In genomic region chr16:30396627-30397026, GRCh38 we compare ENCODE assay signal across 8 cellular contexts. TPM values are rescaled to one million over a fixed set of nuclear protein-coding genes. Genes with fewer than 3 reads are reported as not detected.
DNase-seq lines count a peak whose midpoint lies in the region; ATAC-seq and TF ChIP-seq lines count a peak whose summit lies in the region.
"Not testable (repeated sequence)": the region's sequence is repeated elsewhere in the genome, so short reads cannot be mapped to it uniquely, and the experiment has no call there.
"Had no signal": no experiment of that assay in that cellular context is flagged by ENCODE, and none has a peak within 500 bp of the region (broad histone marks: within the 10 kb centered on the region; RNA-seq: fewer than 3 reads in every experiment).

No MANE protein-coding gene starts in this region.

- not testable (repeated sequence) for H3K9me2 ChIP-seq in MM.1S (replicated peaks; ENCODE audit: insufficient read depth, low read length)

- H3K27ac Mint-ChIP-seq in CD4-positive, alpha-beta T cell: peak overlapping the region; percentile 34
- H3K27ac Mint-ChIP-seq in activated CD4-positive, alpha-beta memory T cell treated with anti-CD3 and anti-CD28 coated beads, Interleukin-2, amount 10 ng/mL, durations not matched to agents 7 days and 5 days: not testable (repeated sequence)
- H3K27ac Mint-ChIP-seq in memory B cell: peak overlapping the region; percentile 58
- H3K27ac Mint-ChIP-seq in stimulated activated effector memory CD8-positive, alpha-beta T cell treated with anti-CD3 and anti-CD28 coated beads, Interleukin-12 subunit alpha, Interleukin-12 subunit beta, amount 100 ng/mL, for 72 hours: peak overlapping the region; percentile 78

- H3K9ac ChIP-seq in MM.1S (ENCODE audit: low read length): not testable (repeated sequence)

- H3K9me3 Mint-ChIP-seq in CD4-positive, alpha-beta T cell; activated CD4-positive, alpha-beta memory T cell treated with anti-CD3 and anti-CD28 coated beads, Interleukin-2, amount 10 ng/mL, durations not matched to agents 7 days and 5 days; memory B cell; stimulated activated effector memory CD8-positive, alpha-beta T cell treated with anti-CD3 and anti-CD28 coated beads, Interleukin-12 subunit alpha, Interleukin-12 subunit beta, amount 100 ng/mL, for 72 hours: not testable (repeated sequence)

- not testable (repeated sequence) for H3K36me3 ChIP-seq in MM.1S (replicated peaks; ENCODE audit: insufficient read depth, low read length)

- CTCF ChIA-PET in CD4-positive, alpha-beta T cell (lab: Charles Lee): interaction anchor here (0.8 to 2.6 kb wide), 2 partner anchors 13 to 14 kb away, joined by 3 to 18 read pairs; partner anchors contain the start of gene SEPTIN1
- CTCF ChIA-PET in activated CD4-positive, alpha-beta memory T cell treated with anti-CD3 and anti-CD28 coated beads, Interleukin-2, amount 10 ng/mL, durations not matched to agents 7 days and 5 days (lab: Charles Lee): interaction anchor here (0.7 to 2.6 kb wide), 7 partner anchors 13 to 198 kb away, joined by 3 to 17 read pairs (median 6); partner anchors contain the start of gene SEPTIN1

- H3K9me3 ChIP-seq in CD4-positive, alpha-beta T cell (ENCODE audit: control insufficient read depth, low read length); MM.1S (replicated peaks; ENCODE audit: insufficient read depth, low read length): not testable (repeated sequence)

- H3K4me2 ChIP-seq in MM.1S (ENCODE audit: low read depth, low read length): peak overlapping the region; percentile 87

- peaks cover 51% of the 10 kb centered on the region for H3K4me1 Mint-ChIP-seq in CD4-positive, alpha-beta T cell (ENCODE audit: low read depth)
- peaks cover 45% of the 10 kb centered on the region for H3K4me1 Mint-ChIP-seq in activated CD4-positive, alpha-beta memory T cell treated with anti-CD3 and anti-CD28 coated beads, Interleukin-2, amount 10 ng/mL, durations not matched to agents 7 days and 5 days
- H3K4me1 Mint-ChIP-seq in memory B cell: peaks cover 18% of the 10 kb centered on the region
- H3K4me1 Mint-ChIP-seq in stimulated activated effector memory CD8-positive, alpha-beta T cell treated with anti-CD3 and anti-CD28 coated beads, Interleukin-12 subunit alpha, Interleukin-12 subunit beta, amount 100 ng/mL, for 72 hours: peaks cover 56% of the 10 kb centered on the region

- H3K79me2 ChIP-seq in MM.1S (ENCODE audit: low read length): peaks cover 25% of the 10 kb centered on the region

- not testable (repeated sequence) for DNase-seq in CD4-positive, alpha-beta T cell; MM.1S; activated CD4-positive, alpha-beta memory T cell treated with anti-CD3 and anti-CD28 coated beads, Interleukin-2, amount 10 ng/mL, durations not matched to agents 7 days and 5 days; dorsolateral prefrontal cortex; memory B cell (ENCODE audit: low spot score in 2 of 2); stimulated activated effector memory CD8-positive, alpha-beta T cell treated with anti-CD3 and anti-CD28 coated beads, Interleukin-12 subunit alpha, Interleukin-12 subunit beta, amount 100 ng/mL, for 72 hours (ENCODE audit: low spot score in 2 of 2)

- peak overlapping the region; percentile 97 for H3K4me3 ChIP-seq in MM.1S (ENCODE audit: low read length)
- peak overlapping the region in 53 of 59 donors; percentile 64 to 97 (median 88) for H3K4me3 ChIP-seq in dorsolateral prefrontal cortex

- H3K27ac ChIP-seq in CD4-positive, alpha-beta T cell (ENCODE audit: low read depth, low read length); MM.1S (ENCODE audit: low read length): not testable (repeated sequence)
- H3K27ac ChIP-seq in dorsolateral prefrontal cortex: peak overlapping the region in 22 of 59 donors; percentile 9 to 94 (median 84)

- not testable (repeated sequence) for ATAC-seq in CD4-positive, alpha-beta T cell (ENCODE audit: poor library complexity); memory B cell (ENCODE audit: low read depth); stimulated activated effector memory CD8-positive, alpha-beta T cell treated with anti-CD3 and anti-CD28 coated beads, Interleukin-12 subunit alpha, Interleukin-12 subunit beta, amount 100 ng/mL, for 72 hours

- not testable (repeated sequence) for TF ChIP-seq CTCF in CD4-positive, alpha-beta T cell (IDR thresholded peaks at IDR 0.05); MM.1S (IDR thresholded peaks at IDR 0.05; ENCODE audit: low read length); dorsolateral prefrontal cortex (IDR thresholded peaks at IDR 0.05 in 54 of 56, conservative IDR thresholded peaks at IDR 0.05 in 2 of 56; ENCODE audit: low read depth in 1 of 56, partially characterized antibody in 56 of 56)

- H3K27me3 Mint-ChIP-seq in CD4-positive, alpha-beta T cell; activated CD4-positive, alpha-beta memory T cell treated with anti-CD3 and anti-CD28 coated beads, Interleukin-2, amount 10 ng/mL, durations not matched to agents 7 days and 5 days; memory B cell: not testable (repeated sequence)

- intact Hi-C loops in CD4-positive, alpha-beta T cell (cut with DNase I, micrococcal nuclease): not testable (repeated sequence)
- intact Hi-C loops in dorsolateral prefrontal cortex (cut with DNase I): loop anchor here in 1 of 2 donors (5.0 to 10.0 kb wide), 2 partner anchors 302 to 329 kb away; partner anchors contain the start of genes ALDOA, TBX6 and YPEL3

- H3K4me3 Mint-ChIP-seq in CD4-positive, alpha-beta T cell: peak overlapping the region; percentile 36
- H3K4me3 Mint-ChIP-seq in activated CD4-positive, alpha-beta memory T cell treated with anti-CD3 and anti-CD28 coated beads, Interleukin-2, amount 10 ng/mL, durations not matched to agents 7 days and 5 days: peak overlapping the region; percentile 83
- peak overlapping the region; percentile 43 for H3K4me3 Mint-ChIP-seq in memory B cell
- peak overlapping the region; percentile 83 for H3K4me3 Mint-ChIP-seq in stimulated activated effector memory CD8-positive, alpha-beta T cell treated with anti-CD3 and anti-CD28 coated beads, Interleukin-12 subunit alpha, Interleukin-12 subunit beta, amount 100 ng/mL, for 72 hours

- H2AFZ ChIP-seq in MM.1S (ENCODE audit: low read length): not testable (repeated sequence)

- H3F3A ChIP-seq in MM.1S (ENCODE audit: insufficient read depth, low read length): peaks cover 29% of the 10 kb centered on the region

- H4K20me1 ChIP-seq in MM.1S (ENCODE audit: insufficient read depth, low read length): not testable (repeated sequence)

- not testable (repeated sequence) for H3K27me3 ChIP-seq in CD4-positive, alpha-beta T cell (ENCODE audit: control insufficient read depth, insufficient read depth, low read length); MM.1S (replicated peaks; ENCODE audit: insufficient read depth, low read length); dorsolateral prefrontal cortex

- peaks cover 13% of the 10 kb centered on the region for H3K36me3 Mint-ChIP-seq in CD4-positive, alpha-beta T cell (ENCODE audit: low read depth)
- peaks cover 20% of the 10 kb centered on the region for H3K36me3 Mint-ChIP-seq in activated CD4-positive, alpha-beta memory T cell treated with anti-CD3 and anti-CD28 coated beads, Interleukin-2, amount 10 ng/mL, durations not matched to agents 7 days and 5 days (ENCODE audit: low read depth)
- H3K36me3 Mint-ChIP-seq in memory B cell: not testable (repeated sequence)
- H3K36me3 Mint-ChIP-seq in stimulated activated effector memory CD8-positive, alpha-beta T cell treated with anti-CD3 and anti-CD28 coated beads, Interleukin-12 subunit alpha, Interleukin-12 subunit beta, amount 100 ng/mL, for 72 hours: peaks cover 35% of the 10 kb centered on the region

- POLR2A ChIA-PET in CD4-positive, alpha-beta T cell (lab: Charles Lee): interaction anchor here (0.9 to 9.0 kb wide), 6 partner anchors 10 to 74 kb away, joined by 3 to 147 read pairs (median 12); partner anchors contain the start of genes SEPTIN1 and ZNF771
- POLR2A ChIA-PET in activated CD4-positive, alpha-beta memory T cell treated with anti-CD3 and anti-CD28 coated beads, Interleukin-2, amount 10 ng/mL, durations not matched to agents 7 days and 5 days (lab: Charles Lee): interaction anchor here (1.1 to 5.6 kb wide), 8 partner anchors 8 to 137 kb away, joined by 3 to 64 read pairs (median 8); partner anchors contain the start of genes SEPTIN1 and ZNF771

- not testable (repeated sequence) for H3K4me1 ChIP-seq in MM.1S (ENCODE audit: low read length)

RNA-seq across cellular contexts. Expression of gene ZNF48, which starts 1.4 kb away (rescaled TPM):
- 1 to 10 TPM; 3.4 to 3.5 TPM for total RNA-seq in CD4-positive, alpha-beta T cell
- total RNA-seq in activated CD4-positive, alpha-beta memory T cell treated with anti-CD3 and anti-CD28 coated beads, Interleukin-2, amount 10 ng/mL, durations not matched to agents 7 days and 5 days: 10 to 100 TPM; 14.2 to 14.5 TPM
- total RNA-seq in dorsolateral prefrontal cortex: 10 to 100 TPM; 10.1 to 24.9 (median 16.6) TPM

RNA-seq across cellular contexts. Expression of gene ZNF771, which starts 10.8 kb away (rescaled TPM):
- 1 to 10 TPM in 1 of 2 experiments, under 1 TPM in 1; 0.80 to 1.2 TPM for total RNA-seq in CD4-positive, alpha-beta T cell
- total RNA-seq in activated CD4-positive, alpha-beta memory T cell treated with anti-CD3 and anti-CD28 coated beads, Interleukin-2, amount 10 ng/mL, durations not matched to agents 7 days and 5 days: 1 to 10 TPM; 4.2 to 4.5 TPM
- total RNA-seq in dorsolateral prefrontal cortex: 10 to 100 TPM; 15.2 to 48.7 (median 27.1) TPM

RNA-seq across cellular contexts. Expression of gene SEPTIN1, which starts 14.3 kb away (rescaled TPM):
- 100 to 1,000 TPM; 161 to 163 TPM for total RNA-seq in CD4-positive, alpha-beta T cell
- 100 to 1,000 TPM; 343 to 354 TPM for total RNA-seq in activated CD4-positive, alpha-beta memory T cell treated with anti-CD3 and anti-CD28 coated beads, Interleukin-2, amount 10 ng/mL, durations not matched to agents 7 days and 5 days
- 1 to 10 TPM; 1.6 to 8.3 (median 4.0) TPM for total RNA-seq in dorsolateral prefrontal cortex
- total RNA-seq: Daoy had no signal

RNA-seq across cellular contexts. Expression of gene MYL11, which starts 22.0 kb away (rescaled TPM):
- total RNA-seq in CD4-positive, alpha-beta T cell: 1 to 10 TPM in 1 of 2 experiments, under 1 TPM in 1; 0.95 to 2.4 TPM
- total RNA-seq in activated CD4-positive, alpha-beta memory T cell treated with anti-CD3 and anti-CD28 coated beads, Interleukin-2, amount 10 ng/mL, durations not matched to agents 7 days and 5 days: 1 to 10 TPM in 1 of 2 experiments, not detected in 1; 1.2 TPM
- 1 to 10 TPM in 12 of 120 experiments, under 1 TPM in 1, not detected in 107; 0.95 to 3.8 (median 2.0) TPM for total RNA-seq in dorsolateral prefrontal cortex
- total RNA-seq: Daoy, GM12878 had no signal

RNA-seq across cellular contexts. Expression of gene TBC1D10B, which starts 26.3 kb away (rescaled TPM):
- 10 to 100 TPM; 12.7 to 14.7 TPM for total RNA-seq in CD4-positive, alpha-beta T cell
- 10 to 100 TPM; 69.2 TPM for total RNA-seq in activated CD4-positive, alpha-beta memory T cell treated with anti-CD3 and anti-CD28 coated beads, Interleukin-2, amount 10 ng/mL, durations not matched to agents 7 days and 5 days
- total RNA-seq in dorsolateral prefrontal cortex: 10 to 100 TPM; 50.3 to 87.6 (median 67.1) TPM

Comparison
In these comparisons a context has a peak if more than half of its experiments do, and no peak if none do; other contexts are left out.
1. RNA of gene SEPTIN1, which starts 14.3 kb away (total RNA-seq): 343 to 354 TPM in activated CD4-positive, alpha-beta memory T cell treated with anti-CD3 and anti-CD28 coated beads, Interleukin-2, amount 10 ng/mL, durations not matched to agents 7 days and 5 days and 161 to 163 TPM in CD4-positive, alpha-beta T cell; 1.6 to 8.3 TPM in dorsolateral prefrontal cortex; every median in the first group is over 10 times any median in the second.
2. Peak in every context shown above with its lines, with median percentiles within 50 percentile points of each other: H3K4me3 Mint-ChIP-seq.